In genomic region chr1:118154220-118154619, GRCh38 we compare ENCODE assay signal across 9 cellular contexts. TPM values are rescaled to one million over a fixed set of nuclear protein-coding genes. Genes with fewer than 3 reads are reported as not detected.
DNase-seq lines count a peak whose midpoint lies in the region; ATAC-seq, FAIRE-seq and TF ChIP-seq lines count a peak whose summit lies in the region.
"Had no signal": no experiment of that assay in that cellular context is flagged by ENCODE, and none has a peak within 500 bp of the region (broad histone marks: within the 10 kb centered on the region; RNA-seq: fewer than 3 reads in every experiment).

No MANE protein-coding gene starts in this region.

- TF ChIP-seq POLR2A in H54 (IDR thresholded peaks at IDR 0.05; ENCODE audit: low read depth, low read length), result no peak

- DNase-seq in GM10248 (ENCODE audit: extremely low spot score) (no peak), NCI-H69 (lab: John Stamatoyannopoulos, UW) (peak; percentile 42), fibroblast of the aortic adventitia (ENCODE audit: low read depth) (no peak), HEK293T (ENCODE audit: extremely low spot score) (no peak), H54 (ENCODE audit: insufficient read length, low spot score) (no peak)
- DNase-seq: activated T-cell treated with anti-CD3 and anti-CD28 coated beads, Interleukin-2, amount 50 U/mL, for 72 hours had no signal

- POLR2A ChIA-PET in GM10248 (lab: Yijun Ruan, JAX) (no interaction called here), HEK293T (lab: Yijun Ruan, JAX) (no interaction called here)

- no peak overlapping the region for H3K4me3 ChIP-seq in fibroblast of the aortic adventitia (ENCODE audit: low read depth, low read length)

- ATAC-seq in HG03460 (IDR thresholded peaks at IDR 0.05; ENCODE audit: unreplicated experiment), result no peak
- ATAC-seq in HG03457 (IDR thresholded peaks at IDR 0.05; ENCODE audit: unreplicated experiment), result no peak
- ATAC-seq: activated T-cell treated with anti-CD3 and anti-CD28 coated beads, Interleukin-2, amount 50 U/mL, for 72 hours had no signal

- CTCF ChIA-PET in GM10248 (lab: Yijun Ruan, JAX), result interaction anchor here (0.8 to 2.4 kb wide), 10 partner anchors 8 to 855 kb away, joined by 3 to 19 read pairs (median 3); no protein-coding TSS in a partner anchor
- CTCF ChIA-PET in HEK293T (lab: Yijun Ruan, JAX), result interaction anchor here (0.6 to 0.8 kb wide), 3 partner anchors 15 to 850 kb away, joined by 3 to 4 read pairs (median 3); no protein-coding TSS in a partner anchor

- no peak for FAIRE-seq in H54 (lab: Jason Lieb, UNC)

- peak; percentile 72 for TF ChIP-seq CTCF in 22Rv1 (IDR thresholded peaks at IDR 0.05)
- peak; percentile 60 for TF ChIP-seq CTCF in GM10248 (IDR thresholded peaks at IDR 0.05; ENCODE audit: control extremely low read depth, extremely low read depth, low read depth, missing control alignments)
- TF ChIP-seq CTCF in fibroblast of the aortic adventitia (IDR thresholded peaks at IDR 0.05; ENCODE audit: insufficient read depth, low read length), result peak; percentile 26

- H3K27ac ChIP-seq in 22Rv1, result no peak overlapping the region

TF ChIP-seq in HEK293T, 16 proteins besides CTCF, POLR2A, EP300 and RAD21:
- TF ChIP-seq FOXA1 (IDR thresholded peaks at IDR 0.05) (no peak), ARNT (IDR thresholded peaks at IDR 0.05) (no peak)

RNA-seq across cellular contexts. Expression of gene SPAG17, which starts 30.8 kb away (rescaled TPM):
- 0.09 TPM in 1 of 2 replicates, not detected in the other for total RNA-seq in fibroblast of the aortic adventitia (ENCODE audit: low replicate concordance)
- total RNA-seq: activated T-cell treated with anti-CD3 and anti-CD28 coated beads, Interleukin-2, amount 50 U/mL, for 72 hours had no signal
